In the genomic region with DNA sequence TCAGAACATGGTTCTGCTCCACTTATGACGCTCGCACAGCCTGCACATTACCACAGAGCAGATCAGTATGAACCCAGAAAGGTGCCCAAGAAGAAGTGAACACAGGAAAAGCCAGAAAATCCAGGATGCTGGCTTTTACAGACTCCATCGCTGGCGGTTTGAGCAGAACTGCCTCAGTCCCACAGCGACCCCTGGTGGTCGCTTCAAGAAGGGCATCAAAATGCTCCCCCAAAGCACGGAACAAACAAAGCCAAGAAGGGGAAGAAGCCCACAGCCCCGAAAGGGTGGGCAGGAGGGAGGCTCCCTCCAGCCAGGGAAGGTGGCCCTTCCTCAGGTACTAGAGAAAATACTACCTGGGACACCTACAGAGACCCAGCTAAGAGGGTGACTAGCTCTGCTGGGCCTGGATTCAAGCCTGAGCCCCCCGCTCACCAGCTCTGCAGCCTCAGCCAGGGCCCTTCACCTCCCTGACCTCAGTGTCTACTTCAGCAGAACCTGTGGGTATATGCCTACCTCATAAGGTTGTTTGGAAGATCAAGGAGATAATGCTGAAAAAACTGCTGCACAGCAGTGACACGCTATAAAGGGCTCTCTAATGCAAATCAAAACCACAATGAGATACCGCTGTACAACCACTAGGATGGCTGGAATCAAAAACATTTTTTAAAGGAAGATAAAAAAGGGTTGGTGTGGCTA, we compare ENCODE assay signal across 8 cellular contexts.
DNase-seq lines count a peak whose midpoint lies in the region; ATAC-seq and TF ChIP-seq lines count a peak whose summit lies in the region.

No MANE protein-coding gene starts in this region.

- H3K36me3 ChIP-seq in WERI-Rb-1, result peaks cover 77% of the 10 kb centered on the region

- ATAC-seq in GM18858 (IDR thresholded peaks at IDR 0.05; ENCODE audit: unreplicated experiment), result no peak

- H3K27ac ChIP-seq in WERI-Rb-1, result peak overlapping the region; percentile 23; the same call in 1 of the 2 replicates

- WGBS in lower leg skin, 2 donors, result 83 to 85% methylated on average over 11 of the region's 11 CpGs

- peak; percentile 15 for DNase-seq in stimulated activated CD4-positive, alpha-beta T cell treated with anti-CD3 and anti-CD28 coated beads, Interleukin-12 subunit alpha, Interleukin-12 subunit beta, amount 100 ng/mL, for 4 hours
- DNase-seq in stimulated activated CD4-positive, alpha-beta T cell treated with anti-CD3 and anti-CD28 coated beads, Interleukin-1b, Interleukin-23, amount 100 ng/mL, for 48 hours, result no peak
- peak; percentile 59 for DNase-seq in WERI-Rb-1
- peak; percentile 19 for DNase-seq in iPS DF 4.7 (ENCODE audit: extremely low read depth, low spot score)
- DNase-seq in NCI-H526 treated with DMSO at 0.1 percent for 48 hours (lab: John Stamatoyannopoulos, UW), result no peak
- no peak for DNase-seq in H4 (ENCODE audit: low spot score)
- DNase-seq in lower leg skin (ENCODE audit: low spot score in 2 of 2), result no peak

- no peak overlapping the region for H3K4me3 ChIP-seq in WERI-Rb-1 (ENCODE audit: low read depth, low read length)
- H3K4me3 ChIP-seq in lower leg skin (ENCODE audit: low read depth, poor library complexity, severe bottlenecking), result no peak overlapping the region

- intact Hi-C loops in lower leg skin (cut with DNase I; ENCODE audit: low total_unique reads), result no loop called here

- H3K9me3 ChIP-seq in WERI-Rb-1 (ENCODE audit: severe bottlenecking), result peaks cover 14% of the 10 kb centered on the region

- no peak for TF ChIP-seq POLR2A in lower leg skin (IDR thresholded peaks at IDR 0.05)

- TF ChIP-seq CTCF in WERI-Rb-1 (IDR thresholded peaks at IDR 0.05; ENCODE audit: low read depth, low read length) (peak; percentile 86), lower leg skin (IDR thresholded peaks at IDR 0.05) (no peak)

- no peaks in the 10 kb centered on the region for H3K27me3 ChIP-seq in WERI-Rb-1 (ENCODE audit: insufficient read depth, low read depth, severe bottlenecking)

Comparison
In these comparisons a context has a peak if more than half of its experiments do, and no peak if none do; other contexts are left out.
1. DNase-seq: peak in stimulated activated CD4-positive, alpha-beta T cell treated with anti-CD3 and anti-CD28 coated beads, Interleukin-12 subunit alpha, Interleukin-12 subunit beta, amount 100 ng/mL, for 4 hours (single experiment), WERI-Rb-1 (single experiment) and iPS DF 4.7 (single experiment); none in stimulated activated CD4-positive, alpha-beta T cell treated with anti-CD3 and anti-CD28 coated beads, Interleukin-1b, Interleukin-23, amount 100 ng/mL, for 48 hours (single experiment), NCI-H526 treated with DMSO at 0.1 percent for 48 hours (single experiment), H4 (single experiment) and lower leg skin (0 of 2).